ENCODE assay signal across 17 cellular contexts in genomic region chr5:64838803-64839202, GRCh38.
"Had no signal": no experiment of that assay in that cellular context is flagged by ENCODE, and none has a peak within 500 bp of the region (broad histone marks: within the 10 kb centered on the region; RNA-seq: fewer than 3 reads in every experiment).

No MANE protein-coding gene starts in this region.

- H3K4me3 Mint-ChIP-seq: activated CD8-positive, alpha-beta T cell treated with anti-CD3 and anti-CD28 coated beads for 36 hours; activated naive CD8-positive, alpha-beta T cell treated with anti-CD3 and anti-CD28 coated beads for 36 hours; immature natural killer cell; naive thymus-derived CD4-positive, alpha-beta T cell; stimulated activated naive B cell treated with anti-CD40 and anti-IgM and Interleukin-4, amounts not matched to agents 10 μg/mL and 1 μg/mL and 100 μg/mL, for 72 hours; T-helper 17 cell had no signal

- H3K27me3 Mint-ChIP-seq: activated CD8-positive, alpha-beta T cell treated with anti-CD3 and anti-CD28 coated beads for 36 hours; activated naive CD8-positive, alpha-beta T cell treated with anti-CD3 and anti-CD28 coated beads for 36 hours; naive thymus-derived CD4-positive, alpha-beta T cell; stimulated activated naive B cell treated with anti-CD40 and anti-IgM and Interleukin-4, amounts not matched to agents 10 μg/mL and 1 μg/mL and 100 μg/mL, for 72 hours; T-helper 17 cell had no signal

- H3K27ac Mint-ChIP-seq: activated CD8-positive, alpha-beta T cell treated with anti-CD3 and anti-CD28 coated beads for 36 hours; activated naive CD8-positive, alpha-beta T cell treated with anti-CD3 and anti-CD28 coated beads for 36 hours; naive thymus-derived CD4-positive, alpha-beta T cell; stimulated activated naive B cell treated with anti-CD40 and anti-IgM and Interleukin-4, amounts not matched to agents 10 μg/mL and 1 μg/mL and 100 μg/mL, for 72 hours; T-helper 17 cell had no signal

- H3K9me3 Mint-ChIP-seq: immature natural killer cell had no signal

- H3K36me3 ChIP-seq: thyroid gland, uterus had no signal

- H3K9me3 ChIP-seq: thyroid gland, uterus had no signal

- DNase-seq: activated CD4-positive, alpha-beta T cell treated with anti-CD3 and anti-CD28 coated beads for 4 hours; activated CD8-positive, alpha-beta T cell treated with anti-CD3 and anti-CD28 coated beads for 36 hours; activated gamma-delta T cell treated with Interleukin-2 at 50 U/mL for 16 hours; activated naive CD8-positive, alpha-beta T cell treated with anti-CD3 and anti-CD28 coated beads for 36 hours; activated T-cell treated with anti-CD3 and anti-CD28 coated beads, Interleukin-2, amount 50 U/mL, for 48 hours; amygdala; heart left ventricle; immature natural killer cell; naive thymus-derived CD4-positive, alpha-beta T cell; posterior cingulate gyrus; retina; stimulated activated CD4-positive, alpha-beta T cell treated with anti-CD3 and anti-CD28 coated beads, Interleukin-2, amount 100 ng/mL, for 48 hours; stimulated activated naive B cell treated with anti-CD40 and anti-IgM and Interleukin-4, amounts not matched to agents 10 μg/mL and 1 μg/mL and 100 μg/mL, for 72 hours; T-helper 17 cell; thyroid gland; uterus had no signal

- H3K27me3 ChIP-seq: heart left ventricle, thyroid gland, uterus had no signal

- H3K4me1 Mint-ChIP-seq: immature natural killer cell; stimulated activated naive B cell treated with anti-CD40 and anti-IgM and Interleukin-4, amounts not matched to agents 10 μg/mL and 1 μg/mL and 100 μg/mL, for 72 hours had no signal

- ATAC-seq: activated CD8-positive, alpha-beta T cell treated with anti-CD3 and anti-CD28 coated beads for 36 hours; heart left ventricle; naive thymus-derived CD4-positive, alpha-beta T cell; stimulated activated naive B cell treated with anti-CD40 and anti-IgM and Interleukin-4, amounts not matched to agents 10 μg/mL and 1 μg/mL and 100 μg/mL, for 72 hours; T-helper 17 cell had no signal

- H3K27ac ChIP-seq: thyroid gland, uterus had no signal

- H3K4me3 ChIP-seq: heart left ventricle, lung, thyroid gland, uterus had no signal

- H3K4me1 ChIP-seq: thyroid gland had no signal
